Comparison of ENCODE assay signal across 8 cellular contexts in the genomic region with DNA sequence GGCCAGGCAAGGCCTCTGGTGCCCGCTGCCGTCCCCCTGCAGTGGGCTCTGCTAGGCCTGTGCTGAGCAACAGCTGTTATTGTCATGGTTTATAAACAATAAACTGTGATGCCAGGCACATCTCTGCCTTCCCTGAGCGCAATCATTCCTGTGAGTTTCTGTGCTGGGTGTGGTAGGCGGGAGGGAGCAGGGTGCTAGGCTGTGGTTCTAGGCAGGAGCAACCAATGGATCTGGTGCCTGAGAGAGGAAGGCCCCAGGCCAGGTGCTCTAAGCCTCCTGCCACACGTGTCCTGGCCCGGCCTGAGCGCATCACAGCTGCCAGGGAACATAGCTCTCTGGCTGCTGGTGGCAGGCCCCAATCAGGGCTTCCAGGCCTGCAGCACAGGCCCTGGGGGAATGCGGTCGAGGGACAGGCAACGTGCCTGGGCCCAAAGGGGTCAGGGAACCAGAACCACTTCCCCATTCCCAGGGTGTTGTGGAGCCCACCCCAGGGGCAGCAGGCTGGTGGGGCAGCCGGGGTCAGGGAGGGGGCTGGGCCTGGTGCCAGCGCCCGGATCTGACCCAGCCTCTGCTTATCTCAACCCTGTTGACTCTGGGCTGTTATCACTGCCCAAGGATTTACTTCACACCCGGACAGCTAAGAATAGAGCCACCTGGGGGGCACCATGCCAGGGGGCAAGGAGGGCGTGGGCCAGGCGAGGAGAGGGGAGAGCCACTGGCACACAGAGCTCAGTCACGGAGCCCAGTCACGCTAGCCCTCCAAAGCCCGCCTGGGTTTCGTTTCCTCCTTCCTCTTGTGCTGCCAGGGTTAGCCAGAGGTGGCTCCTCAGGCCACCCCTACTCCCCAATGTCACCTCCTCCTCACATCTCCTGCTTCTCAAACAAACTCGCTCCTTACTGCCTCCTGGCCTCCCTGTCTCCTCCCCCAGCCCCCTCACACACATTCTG. TPM values are rescaled to one million over a fixed set of nuclear protein-coding genes. Genes with fewer than 3 reads are reported as not detected.
A peak's percentile ranks its signal among the peaks of the same experiment; 100 is the strongest.
DNase-seq lines count a peak whose midpoint lies in the region; ATAC-seq and TF ChIP-seq lines count a peak whose summit lies in the region.

No MANE protein-coding gene starts in this region.

- H3K4me3 ChIP-seq in gastroesophageal sphincter = no peak overlapping the region
- no peak overlapping the region for H3K4me3 ChIP-seq in upper lobe of right lung
- no peak overlapping the region for H3K4me3 ChIP-seq in uterus

- DNase-seq in NCI-H1694 (lab: John Stamatoyannopoulos, UW) = peak; percentile 90
- DNase-seq in upper lobe of right lung = peak; percentile 84
- DNase-seq in LoVo (ENCODE audit: low spot score) = no peak
- no peak for DNase-seq in activated CD4-positive, alpha-beta T cell treated with anti-CD3 and anti-CD28 coated beads, Interleukin-2, amount 50 U/mL, for 4 hours
- DNase-seq in uterus = no peak

- H3K27me3 ChIP-seq in gastroesophageal sphincter (no peaks in the 10 kb centered on the region), upper lobe of right lung (no peaks in the 10 kb centered on the region), uterus (no peaks in the 10 kb centered on the region)

- peak; percentile 80 for ATAC-seq in GM21528 (IDR thresholded peaks at IDR 0.05; ENCODE audit: low FRiP score, unreplicated experiment)
- peak; percentile 46 for ATAC-seq in gastroesophageal sphincter
- peak; percentile 76 for ATAC-seq in upper lobe of right lung

- intact Hi-C loops in upper lobe of right lung (cut with DNase I) (no loop called here), uterus (cut with DNase I; ENCODE audit: low total_unique reads) (no loop called here)

- H3K4me1 ChIP-seq in gastroesophageal sphincter (peaks cover 0 to 5% (median 0%) of the 10 kb centered on the region in 3 donors), upper lobe of right lung (peaks cover 13% of the 10 kb centered on the region), uterus (no peaks in the 10 kb centered on the region)

- peak; percentile 37 for TF ChIP-seq CTCF in GM12874 (IDR thresholded peaks at IDR 0.05; ENCODE audit: insufficient read depth, low read depth, low read length)
- no peak for TF ChIP-seq CTCF in gastroesophageal sphincter (IDR thresholded peaks at IDR 0.05)
- no peak for TF ChIP-seq CTCF in upper lobe of right lung (IDR thresholded peaks at IDR 0.05)
- TF ChIP-seq CTCF in uterus (IDR thresholded peaks at IDR 0.05) = no peak

- H3K36me3 ChIP-seq in gastroesophageal sphincter (no peaks in the 10 kb centered on the region), upper lobe of right lung (no peaks in the 10 kb centered on the region), uterus (no peaks in the 10 kb centered on the region)

- TF ChIP-seq EP300 in gastroesophageal sphincter (IDR thresholded peaks at IDR 0.05) = no peak

- TF ChIP-seq POLR2A in gastroesophageal sphincter (IDR thresholded peaks at IDR 0.05) = no peak
- no peak for TF ChIP-seq POLR2A in uterus (IDR thresholded peaks at IDR 0.05)

- WGBS in gastroesophageal sphincter (ENCODE audit: low coverage in 1 of 2), 2 donors = 67 to 70% methylated on average over 6 to 7 of the region's 21 CpGs

- H3K9me3 ChIP-seq in gastroesophageal sphincter = no peaks in the 10 kb centered on the region
- H3K9me3 ChIP-seq in upper lobe of right lung = no peaks in the 10 kb centered on the region
- no peaks in the 10 kb centered on the region for H3K9me3 ChIP-seq in uterus

- H3K27ac ChIP-seq in gastroesophageal sphincter = no peak overlapping the region
- H3K27ac ChIP-seq in upper lobe of right lung = peak overlapping the region; percentile 53
- no peak overlapping the region for H3K27ac ChIP-seq in uterus

RNA-seq across cellular contexts. Expression of gene TRIM46, which starts 11.5 kb away (rescaled TPM):
- total RNA-seq in gastroesophageal sphincter (1 to 10 TPM in 1 of 4 donors, under 1 TPM in 2, not detected in 1; 0.35 to 1.9 (median 0.40) TPM), upper lobe of right lung (0.43 TPM), uterus (1 to 10 TPM in 3 of 4 donors, under 1 TPM in 1; 0.26 to 4.6 (median 2.5) TPM)

RNA-seq across cellular contexts. Expression of gene KRTCAP2, which starts 12.0 kb away (rescaled TPM):
- total RNA-seq in gastroesophageal sphincter (100 to 1,000 TPM in 1 of 4 donors, 10 to 100 TPM in 3; 80.8 to 144 (median 92.3) TPM), upper lobe of right lung (130 TPM), uterus (100 to 1,000 TPM in 1 of 4 donors, 10 to 100 TPM in 2, 1 to 10 TPM in 1; 1.5 to 200 (median 62.5) TPM)

RNA-seq across cellular contexts. Expression of gene THBS3, which starts 22.6 kb away (rescaled TPM):
- total RNA-seq in gastroesophageal sphincter (10 to 100 TPM; 17.9 to 25.6 (median 20.1) TPM), upper lobe of right lung (24.9 TPM), uterus (100 to 1,000 TPM in 1 of 4 donors, 10 to 100 TPM in 3; 11.8 to 101 (median 38.3) TPM)

RNA-seq across cellular contexts. Expression of gene MTX1, which starts 23.4 kb away (rescaled TPM):
- total RNA-seq in gastroesophageal sphincter (10 to 100 TPM; 28.3 to 36.0 (median 32.6) TPM), upper lobe of right lung (28.4 TPM), uterus (10 to 100 TPM in 3 of 4 donors, 1 to 10 TPM in 1; 9.7 to 62.4 (median 26.0) TPM)

RNA-seq across cellular contexts. Expression of gene DPM3, which starts 44.8 kb away (rescaled TPM):
- total RNA-seq in gastroesophageal sphincter (100 to 1,000 TPM in 2 of 4 donors, 10 to 100 TPM in 2; 57.9 to 128 (median 87.7) TPM), upper lobe of right lung (71.1 TPM), uterus (10 to 100 TPM; 36.1 to 94.4 (median 85.4) TPM)

Comparison
In these comparisons a context has a peak if more than half of its experiments do, and no peak if none do; other contexts are left out.
1. DNase-seq: peak in NCI-H1694 (single experiment) and upper lobe of right lung (single experiment); none in LoVo (single experiment), activated CD4-positive, alpha-beta T cell treated with anti-CD3 and anti-CD28 coated beads, Interleukin-2, amount 50 U/mL, for 4 hours (0 of 2) and uterus (0 of 2).
2. Peak in every context shown above with its lines, with median percentiles within 50 percentile points of each other: ATAC-seq.